In the genomic region with DNA sequence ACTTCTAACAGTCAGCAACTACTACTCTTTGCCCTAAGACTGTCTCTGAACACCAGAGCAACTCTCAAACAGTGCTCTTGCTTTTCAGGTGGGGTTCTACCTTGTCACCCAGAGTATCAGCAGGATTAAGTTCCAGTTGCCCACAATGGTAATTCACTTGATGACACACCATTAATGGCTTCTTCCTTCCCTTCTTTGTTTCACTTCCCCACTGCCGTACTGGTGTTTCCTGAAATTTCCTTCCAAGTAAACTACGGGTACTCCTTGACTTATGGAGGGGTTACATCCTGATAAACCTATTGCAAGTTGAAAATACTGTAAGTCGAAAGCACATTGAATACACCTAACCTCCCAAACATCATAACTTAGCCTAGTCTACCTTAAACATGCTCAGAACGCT, we compare ENCODE assay signal across 20 cellular contexts. TPM values are rescaled to one million over a fixed set of nuclear protein-coding genes. Genes with fewer than 3 reads are reported as not detected.
DNase-seq lines count a peak whose midpoint lies in the region; ATAC-seq and TF ChIP-seq lines count a peak whose summit lies in the region.
"Had no signal": no experiment of that assay in that cellular context is flagged by ENCODE, and none has a peak within 500 bp of the region (broad histone marks: within the 10 kb centered on the region; RNA-seq: fewer than 3 reads in every experiment).

No MANE protein-coding gene starts in this region.

- dilution Hi-C loops in mammary epithelial cell (cut with HindIII; ENCODE audit: low sequenced_read_pairs): no loop called here

- no peaks in the 10 kb centered on the region for H3K9me3 Mint-ChIP-seq in endothelial cell (ENCODE audit: unreplicated experiment)

- H3K36me3 ChIP-seq in breast epithelium (no peaks in the 10 kb centered on the region), mammary epithelial cell (ENCODE audit: insufficient read depth, low read length) (no peaks in the 10 kb centered on the region), sigmoid colon (no peaks in the 10 kb centered on the region), aorta (ENCODE audit: control insufficient read depth in 1 of 2, insufficient read depth in 2 of 2, low read length in 1 of 2) (no peaks in the 10 kb centered on the region)

- no peak overlapping the region for H3K4me2 ChIP-seq in mammary epithelial cell (ENCODE audit: insufficient read depth, low read depth, low read length)

- CTCF ChIA-PET in mammary epithelial cell (lab: Charles Lee; ENCODE audit: low non-redundant PET): no interaction called here

- H4K20me1 ChIP-seq in mammary epithelial cell (ENCODE audit: insufficient read depth, low read length): no peaks in the 10 kb centered on the region

- TF ChIP-seq POLR2A in breast epithelium (IDR thresholded peaks at IDR 0.05): no peak
- no peak for TF ChIP-seq POLR2A in sigmoid colon (IDR thresholded peaks at IDR 0.05)

- no peak for ATAC-seq in aorta (ENCODE audit: low FRiP score)
- ATAC-seq in Right ventricle myocardium superior (ENCODE audit: poor library complexity): no peak
- no peak for ATAC-seq in HG03159 (IDR thresholded peaks at IDR 0.05; ENCODE audit: unreplicated experiment)
- ATAC-seq in HG02884 (IDR thresholded peaks at IDR 0.05; ENCODE audit: unreplicated experiment): no peak
- ATAC-seq: K562, Panc1 had no signal

- no peak overlapping the region for H2AFZ ChIP-seq in mammary epithelial cell (ENCODE audit: low read depth, low read length)

- no peak overlapping the region for H3K4me3 Mint-ChIP-seq in endothelial cell (ENCODE audit: unreplicated experiment)
- H3K4me3 Mint-ChIP-seq: B cell; CD4-positive, alpha-beta memory T cell had no signal

- no peak overlapping the region for H3K9ac ChIP-seq in mammary epithelial cell (ENCODE audit: insufficient read depth, low read length)

- intact Hi-C loops in breast epithelium (cut with DNase I; ENCODE audit: low total_unique reads) (no loop called here), mammary epithelial cell (cut with micrococcal nuclease) (loop anchor here (5.0 kb wide), 1 partner anchor 39 kb away; a partner anchor contains a TSS), sigmoid colon (cut with DNase I) (no loop called here), aorta (cut with DNase I) (no loop called here), Right ventricle myocardium superior (cut with DNase I) (no loop called here)

- 82% methylated on average over 4 of the region's 4 CpGs for WGBS in mammary epithelial cell (ENCODE audit: low coverage, missing lambda C conversion rate)
- WGBS in sigmoid colon, 2 donors: 85 to 93% methylated on average over 4 of the region's 4 CpGs
- 90 to 96% methylated on average over 4 of the region's 4 CpGs for WGBS in aorta, 2 donors

- TF ChIP-seq CTCF in breast epithelium (IDR thresholded peaks at IDR 0.05) (no peak), mammary epithelial cell (conservative IDR thresholded peaks at IDR 0.05 in 1 of 2, IDR thresholded peaks at IDR 0.05 in 1 of 2; ENCODE audit: extremely low read depth in 1 of 2, insufficient read depth in 1 of 2, low read depth in 1 of 2, low read length in 2 of 2) (no peak), endothelial cell (IDR thresholded peaks at IDR 0.05; ENCODE audit: unreplicated experiment) (no peak), sigmoid colon (IDR thresholded peaks at IDR 0.05) (no peak)

- no TSS peak for BruUV-seq in mammary epithelial cell (replicated peaks; lab: Mats Ljungman, UMichigan)

- H3K9me3 ChIP-seq in breast epithelium (no peaks in the 10 kb centered on the region), mammary epithelial cell (replicated peaks; ENCODE audit: insufficient read depth, low read length) (no peaks in the 10 kb centered on the region), sigmoid colon (no peaks in the 10 kb centered on the region), aorta (ENCODE audit: control insufficient read depth, low read length) (no peaks in the 10 kb centered on the region)

- H3K27ac ChIP-seq in breast epithelium (peak overlapping the region; percentile 46 to 77), mammary epithelial cell (ENCODE audit: insufficient read depth, low read depth, low read length) (no peak overlapping the region), sigmoid colon (peak overlapping the region; percentile 53 to 85 (median 77)), aorta (ENCODE audit: low read depth in 1 of 2, low read length in 2 of 2) (peak overlapping the region; percentile 11 to 75)

- peaks cover 9 to 13% of the 10 kb centered on the region in 2 donors for H3K4me1 ChIP-seq in breast epithelium
- peaks cover 16% of the 10 kb centered on the region for H3K4me1 ChIP-seq in mammary epithelial cell (ENCODE audit: insufficient read depth, low read length)
- H3K4me1 ChIP-seq in sigmoid colon: peaks cover 0 to 43% (median 22%) of the 10 kb centered on the region in 4 donors
- H3K4me1 ChIP-seq in aorta (ENCODE audit: control insufficient read depth in 1 of 2, insufficient read depth in 2 of 2, low read length in 2 of 2): peaks cover 0 to 2% of the 10 kb centered on the region in 2 donors

- in situ Hi-C loops in mammary epithelial cell (cut with MboI; ENCODE audit: low sequenced_read_pairs in 2 of 2): no loop called here

- H3K4me3 ChIP-seq in breast epithelium: no peak overlapping the region
- H3K4me3 ChIP-seq in mammary epithelial cell (replicated peaks in 1 of 3; ENCODE audit: insufficient read depth in 1 of 3, low read depth in 2 of 3, low read length in 3 of 3): no peak overlapping the region
- no peak overlapping the region for H3K4me3 ChIP-seq in sigmoid colon
- no peak overlapping the region for H3K4me3 ChIP-seq in aorta (ENCODE audit: low read length in 2 of 2)
- H3K4me3 ChIP-seq: K562 had no signal

- TF ChIP-seq EP300 in sigmoid colon (IDR thresholded peaks at IDR 0.05): no peak

- peaks cover 11% of the 10 kb centered on the region for H3K4me1 Mint-ChIP-seq in endothelial cell (ENCODE audit: unreplicated experiment)

- no peak for DNase-seq in breast epithelium (ENCODE audit: low spot score in 2 of 2)
- DNase-seq in mammary epithelial cell: no peak
- no peak for DNase-seq in endothelial cell (ENCODE audit: low spot score)
- DNase-seq in sigmoid colon: no peak
- no peak for DNase-seq in aorta
- no peak for DNase-seq in Right ventricle myocardium superior
- DNase-seq: CD4-positive, alpha-beta memory T cell; DMS153; GDM1; HCEC 1CT; NCI-H1417; NCI-H187; NCI-H2107; NCI-H510A; NCI-H748 treated with DMSO at 0.1 percent for 48 hours had no signal

- H3K27ac Mint-ChIP-seq in endothelial cell (ENCODE audit: unreplicated experiment): peak overlapping the region; percentile 85
- H3K27ac Mint-ChIP-seq: B cell had no signal

- peaks cover 5% of the 10 kb centered on the region for H3K27me3 Mint-ChIP-seq in endothelial cell (ENCODE audit: unreplicated experiment)
- H3K27me3 Mint-ChIP-seq: CD4-positive, alpha-beta memory T cell had no signal

- H3K79me2 ChIP-seq in mammary epithelial cell (ENCODE audit: insufficient read depth, low read length): no peaks in the 10 kb centered on the region

- peaks cover 0 to 5% of the 10 kb centered on the region in 2 donors for H3K27me3 ChIP-seq in breast epithelium
- H3K27me3 ChIP-seq in mammary epithelial cell (ENCODE audit: insufficient read depth, low read length): peaks cover 3% of the 10 kb centered on the region
- H3K27me3 ChIP-seq in sigmoid colon: no peaks in the 10 kb centered on the region
- no peaks in the 10 kb centered on the region for H3K27me3 ChIP-seq in aorta (ENCODE audit: control insufficient read depth in 1 of 2, insufficient read depth in 2 of 2, low read length in 1 of 2)

- no peaks in the 10 kb centered on the region for H3K36me3 Mint-ChIP-seq in endothelial cell (ENCODE audit: low read depth, unreplicated experiment)
- H3K36me3 Mint-ChIP-seq: CD4-positive, alpha-beta memory T cell had no signal

RNA-seq across cellular contexts. Expression of a gene that starts 36.6 kb away (rescaled TPM):
- total RNA-seq in breast epithelium (10 to 100 TPM; 16.0 to 63.8 (median 32.8) TPM), mammary epithelial cell (1 to 10 TPM; 1.2 to 6.0 TPM), endothelial cell (ENCODE audit: unreplicated experiment) (11.6 TPM), sigmoid colon (10 to 100 TPM; 47.6 to 63.2 (median 59.0) TPM), aorta (100 to 1,000 TPM in 1 of 2 donors, 10 to 100 TPM in 1; 62.1 to 119 TPM), Right ventricle myocardium superior (5.1 TPM)
- polyA plus RNA-seq in mammary epithelial cell (9.2 TPM), sigmoid colon (10 to 100 TPM in 1 of 3 donors, 1 to 10 TPM in 2; 3.6 to 11.1 (median 9.7) TPM), aorta (10 to 100 TPM; 15.4 to 29.9 TPM)
- 15.6 TPM for polyA minus RNA-seq in mammary epithelial cell
